In the genomic region with DNA sequence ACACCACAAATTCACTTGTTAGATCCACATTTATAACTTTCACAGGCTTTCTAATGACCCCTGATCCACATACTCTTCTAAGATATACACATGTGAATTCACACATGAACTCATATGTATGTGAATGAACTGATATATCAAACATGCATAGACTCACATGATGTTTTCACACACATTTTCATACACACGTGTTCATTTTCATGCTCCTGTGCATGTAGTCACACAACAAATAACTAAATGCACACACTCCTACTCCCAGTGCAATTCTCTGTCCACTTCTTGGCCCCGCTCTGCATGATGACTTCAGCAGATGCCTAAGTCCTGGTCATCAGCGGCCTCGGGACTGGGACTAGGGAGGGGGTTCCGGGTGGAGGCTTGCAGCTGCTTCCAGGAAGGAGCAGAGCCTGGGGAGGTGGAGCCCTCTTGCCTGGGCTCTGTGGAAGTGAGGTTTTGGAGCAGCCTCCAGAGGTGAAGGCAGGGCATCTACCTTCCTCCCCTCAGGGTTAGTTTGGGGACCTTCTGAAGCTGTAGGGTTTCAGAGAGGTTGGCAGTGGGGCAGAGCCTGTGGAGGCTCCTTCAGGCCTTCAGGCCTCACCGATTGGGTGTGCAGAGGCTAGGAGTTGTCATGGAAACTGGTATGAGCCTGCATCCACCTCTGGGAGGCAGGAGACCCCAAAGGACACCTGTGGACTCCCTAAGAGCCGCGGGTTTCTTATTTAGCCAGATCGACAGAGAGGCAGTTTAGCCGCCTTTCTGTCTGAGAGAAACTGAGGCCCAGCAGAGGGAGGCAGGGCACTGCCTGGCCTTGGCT, we compare ENCODE assay signal across 1 cellular context.
TF ChIP-seq lines count a peak whose summit lies in the region.

No MANE protein-coding gene starts in this region.

TF ChIP-seq in GM12878, 131 proteins besides CTCF, POLR2A, EP300 and RAD21:
- TF ChIP-seq SUZ12 (IDR thresholded peaks at IDR 0.05; ENCODE audit: unreplicated experiment) (no peak), POLR2AphosphoS2 (IDR thresholded peaks at IDR 0.05; ENCODE audit: low read depth, low read length) (no peak), HDAC6 (IDR thresholded peaks at IDR 0.05; ENCODE audit: unreplicated experiment) (no peak), MYC (IDR thresholded peaks at IDR 0.05; ENCODE audit: insufficient read depth, insufficient read length, insufficient replicate concordance, low read length, severe bottlenecking) (no peak), SUPT20H (IDR thresholded peaks at IDR 0.05; ENCODE audit: borderline replicate concordance, control insufficient read depth, low read depth, low read length) (no peak), TBL1XR1 (IDR thresholded peaks at IDR 0.05; ENCODE audit: low read depth, low read length) (no peak), FOXK2 (IDR thresholded peaks at IDR 0.05) (no peak), ZNF622 (IDR thresholded peaks at IDR 0.05) (no peak), TCF3 (IDR thresholded peaks at IDR 0.05; ENCODE audit: borderline replicate concordance, insufficient read depth, low read depth, low read length) (no peak), RFX5 (IDR thresholded peaks at IDR 0.05; ENCODE audit: low read depth, low read length) (no peak), NR2C2 (IDR thresholded peaks at IDR 0.05; ENCODE audit: borderline replicate concordance, control insufficient read depth, insufficient read length, low read depth) (no peak), CBX5 (IDR thresholded peaks at IDR 0.05; ENCODE audit: low read depth) (no peak), SMAD1 (IDR thresholded peaks at IDR 0.05; ENCODE audit: low read depth, partially characterized antibody) (no peak)
- TF ChIP-seq, protein P1, sequence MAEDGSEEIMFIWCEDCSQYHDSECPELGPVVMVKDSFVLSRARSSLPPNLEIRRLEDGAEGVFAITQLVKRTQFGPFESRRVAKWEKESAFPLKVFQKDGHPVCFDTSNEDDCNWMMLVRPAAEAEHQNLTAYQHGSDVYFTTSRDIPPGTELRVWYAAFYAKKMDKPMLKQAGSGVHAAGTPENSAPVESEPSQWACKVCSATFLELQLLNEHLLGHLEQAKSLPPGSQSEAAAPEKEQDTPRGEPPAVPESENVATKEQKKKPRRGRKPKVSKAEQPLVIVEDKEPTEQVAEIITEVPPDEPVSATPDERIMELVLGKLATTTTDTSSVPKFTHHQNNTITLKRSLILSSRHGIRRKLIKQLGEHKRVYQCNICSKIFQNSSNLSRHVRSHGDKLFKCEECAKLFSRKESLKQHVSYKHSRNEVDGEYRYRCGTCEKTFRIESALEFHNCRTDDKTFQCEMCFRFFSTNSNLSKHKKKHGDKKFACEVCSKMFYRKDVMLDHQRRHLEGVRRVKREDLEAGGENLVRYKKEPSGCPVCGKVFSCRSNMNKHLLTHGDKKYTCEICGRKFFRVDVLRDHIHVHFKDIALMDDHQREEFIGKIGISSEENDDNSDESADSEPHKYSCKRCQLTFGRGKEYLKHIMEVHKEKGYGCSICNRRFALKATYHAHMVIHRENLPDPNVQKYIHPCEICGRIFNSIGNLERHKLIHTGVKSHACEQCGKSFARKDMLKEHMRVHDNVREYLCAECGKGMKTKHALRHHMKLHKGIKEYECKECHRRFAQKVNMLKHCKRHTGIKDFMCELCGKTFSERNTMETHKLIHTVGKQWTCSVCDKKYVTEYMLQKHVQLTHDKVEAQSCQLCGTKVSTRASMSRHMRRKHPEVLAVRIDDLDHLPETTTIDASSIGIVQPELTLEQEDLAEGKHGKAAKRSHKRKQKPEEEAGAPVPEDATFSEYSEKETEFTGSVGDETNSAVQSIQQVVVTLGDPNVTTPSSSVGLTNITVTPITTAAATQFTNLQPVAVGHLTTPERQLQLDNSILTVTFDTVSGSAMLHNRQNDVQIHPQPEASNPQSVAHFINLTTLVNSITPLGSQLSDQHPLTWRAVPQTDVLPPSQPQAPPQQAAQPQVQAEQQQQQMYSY (CRISPR knock-in tag; IDR thresholded peaks at IDR 0.05): no peak
